ENCODE assay signal across 8 cellular contexts in genomic region chr16:27254262-27254811, GRCh38. TPM values are rescaled to one million over a fixed set of nuclear protein-coding genes. Genes with fewer than 3 reads are reported as not detected.
DNase-seq lines count a peak whose midpoint lies in the region; ATAC-seq and TF ChIP-seq lines count a peak whose summit lies in the region.

No MANE protein-coding gene starts in this region.

- ATAC-seq in HG03342 (IDR thresholded peaks at IDR 0.05; ENCODE audit: unreplicated experiment) = peak; percentile 60

- no peaks in the 10 kb centered on the region for H3K27me3 Mint-ChIP-seq in chondrocyte (ENCODE audit: low read depth)
- H3K27me3 Mint-ChIP-seq in type B pancreatic cell = no peaks in the 10 kb centered on the region

- peak; percentile 77 for DNase-seq in activated CD8-positive, alpha-beta memory T cell treated with anti-CD3 and anti-CD28 coated beads for 24 hours
- no peak for DNase-seq in activated CD8-positive, alpha-beta memory T cell treated with anti-CD3 and anti-CD28 coated beads, Interleukin-2, amount 50 U/mL, for 4 hours
- DNase-seq in chondrocyte (ENCODE audit: low spot score) = no peak
- no peak for DNase-seq in type B pancreatic cell (ENCODE audit: extremely low spot score, unreplicated experiment)
- DNase-seq in NCI-H1417 (lab: John Stamatoyannopoulos, UW) = no peak
- no peak for DNase-seq in islet precursor cell
- no peak for DNase-seq in cerebellar cortex (ENCODE audit: low spot score)

- H3K36me3 Mint-ChIP-seq in chondrocyte (ENCODE audit: low read depth) (peaks cover 4% of the 10 kb centered on the region), type B pancreatic cell (peaks cover 4% of the 10 kb centered on the region)

- H3K4me3 Mint-ChIP-seq in chondrocyte (ENCODE audit: unreplicated experiment) (no peak overlapping the region), type B pancreatic cell (no peak overlapping the region)

- no peak for TF ChIP-seq CTCF in chondrocyte (IDR thresholded peaks at IDR 0.05)
- TF ChIP-seq CTCF in type B pancreatic cell (conservative IDR thresholded peaks at IDR 0.05) = no peak

- peak overlapping the region; percentile 78 for H3K27ac Mint-ChIP-seq in chondrocyte (ENCODE audit: unreplicated experiment)
- H3K27ac Mint-ChIP-seq in type B pancreatic cell = peak overlapping the region; percentile 29

- H3K9me3 Mint-ChIP-seq in chondrocyte (ENCODE audit: low read depth) (no peaks in the 10 kb centered on the region), type B pancreatic cell (no peaks in the 10 kb centered on the region)

- H3K4me1 Mint-ChIP-seq in chondrocyte (ENCODE audit: low read depth) (peaks cover 48% of the 10 kb centered on the region), type B pancreatic cell (ENCODE audit: unreplicated experiment) (peaks cover 5% of the 10 kb centered on the region)

RNA-seq across cellular contexts. Expression of gene NSMCE1, which starts 14.2 kb away (rescaled TPM):
- 19.6 to 23.2 TPM (median 21.2 TPM) in 3 replicates for total RNA-seq in chondrocyte
- total RNA-seq in type B pancreatic cell (ENCODE audit: low replicate concordance) = 27.1 and 33.3 TPM in 2 replicates

RNA-seq across cellular contexts. Expression of gene KDM8, which starts 51.0 kb away (rescaled TPM):
- 4.4 to 9.3 TPM (median 5.6 TPM) in 3 replicates for total RNA-seq in chondrocyte
- total RNA-seq in type B pancreatic cell (ENCODE audit: low replicate concordance) = 6.3 and 11.1 TPM in 2 replicates

RNA-seq across cellular contexts. Expression of gene IL4R, which starts 59.4 kb away (rescaled TPM):
- total RNA-seq in chondrocyte = 30.1 to 47.7 TPM (median 41.0 TPM) in 3 replicates
- 12.3 and 22.1 TPM in 2 replicates for total RNA-seq in type B pancreatic cell (ENCODE audit: low replicate concordance)
